ENCODE assay signal across 23 cellular contexts in genomic region chr4:34932591-34932990, GRCh38.
A peak's percentile ranks its signal among the peaks of the same experiment; 100 is the strongest.
DNase-seq lines count a peak whose midpoint lies in the region; ATAC-seq and TF ChIP-seq lines count a peak whose summit lies in the region.
"Had no signal": no experiment of that assay in that cellular context is flagged by ENCODE, and none has a peak within 500 bp of the region (broad histone marks: within the 10 kb centered on the region; RNA-seq: fewer than 3 reads in every experiment).

No MANE protein-coding gene starts in this region.

- H3K27ac Mint-ChIP-seq in MCF 10A (ENCODE audit: low read depth, unreplicated experiment): peak overlapping the region; percentile 32
- H3K27ac Mint-ChIP-seq: CD4-positive, CD25-positive, alpha-beta regulatory T cell; GM23338; HFFc6 had no signal

- 54% methylated on average over 5 of the region's 5 CpGs for WGBS in mammary epithelial cell (ENCODE audit: low coverage, missing lambda C conversion rate)

- DNase-seq in MCF 10A (ENCODE audit: unreplicated experiment) (peak; percentile 42), mammary epithelial cell (no peak), amniotic epithelial cell (ENCODE audit: low read depth) (peak; percentile 20), left lung (no peak), SJCRH30 (no peak), NCI-H2196 treated with DMSO at 0.1 percent for 48 hours (lab: John Stamatoyannopoulos, UW; ENCODE audit: unreplicated experiment) (no peak), Karpas-422 (no peak)
- DNase-seq: CD4-positive, CD25-positive, alpha-beta regulatory T cell; DMS153; DND-41; HFFc6; Kasumi-1; MG63; NCI-H1105 treated with DMSO at 0.1 percent for 48 hours; NCI-H2029; NCI-H526 treated with DMSO at 0.1 percent for 48 hours had no signal

- H3K36me3 Mint-ChIP-seq in MCF 10A (ENCODE audit: insufficient read depth, unreplicated experiment): no peaks in the 10 kb centered on the region
- H3K36me3 Mint-ChIP-seq: CD4-positive, CD25-positive, alpha-beta regulatory T cell had no signal

- H3K79me2 ChIP-seq in mammary epithelial cell (ENCODE audit: insufficient read depth, low read length) (no peaks in the 10 kb centered on the region), Karpas-422 (ENCODE audit: low read length) (no peaks in the 10 kb centered on the region)

- H3K36me3 ChIP-seq in mammary epithelial cell (ENCODE audit: insufficient read depth, low read length): no peaks in the 10 kb centered on the region
- no peaks in the 10 kb centered on the region for H3K36me3 ChIP-seq in left lung
- H3K36me3 ChIP-seq in SJCRH30: no peaks in the 10 kb centered on the region
- H3K36me3 ChIP-seq in Karpas-422 (ENCODE audit: insufficient read depth, low read length): no peaks in the 10 kb centered on the region
- H3K36me3 ChIP-seq: BLaER1, HAP-1, MG63 had no signal

- BruUV-seq in MCF 10A (replicated peaks; lab: Mats Ljungman, UMichigan) (no TSS peak), mammary epithelial cell (replicated peaks; lab: Mats Ljungman, UMichigan) (no TSS peak)

- H3K4me3 ChIP-seq in mammary epithelial cell (replicated peaks in 1 of 3; ENCODE audit: insufficient read depth in 1 of 3, low read depth in 2 of 3, low read length in 3 of 3): no peak overlapping the region
- no peak overlapping the region for H3K4me3 ChIP-seq in left lung
- no peak overlapping the region for H3K4me3 ChIP-seq in SJCRH30
- H3K4me3 ChIP-seq in Karpas-422 (ENCODE audit: low read length): no peak overlapping the region
- H3K4me3 ChIP-seq: BLaER1, GM23338, HAP-1, MG63 had no signal

- H3K4me1 ChIP-seq in mammary epithelial cell (ENCODE audit: insufficient read depth, low read length): no peaks in the 10 kb centered on the region
- no peaks in the 10 kb centered on the region for H3K4me1 ChIP-seq in left lung
- H3K4me1 ChIP-seq in SJCRH30: no peaks in the 10 kb centered on the region
- H3K4me1 ChIP-seq in Karpas-422 (ENCODE audit: low read length): no peaks in the 10 kb centered on the region
- H3K4me1 ChIP-seq: BLaER1, HAP-1 had no signal

- H3K4me2 ChIP-seq in mammary epithelial cell (ENCODE audit: insufficient read depth, low read depth, low read length) (no peak overlapping the region), Karpas-422 (ENCODE audit: low read depth, low read length, poor library complexity, severe bottlenecking) (no peak overlapping the region)
- H3K4me2 ChIP-seq: BLaER1, GM23338 had no signal

- POLR2A ChIA-PET in MCF 10A (lab: Yijun Ruan, JAX): no interaction called here

- intact Hi-C loops in MCF 10A (cut with micrococcal nuclease): no loop called here
- intact Hi-C loops in mammary epithelial cell (cut with micrococcal nuclease): no loop called here
- intact Hi-C loops in left lung (cut with DNase I): no loop called here

- H3K4me1 Mint-ChIP-seq in MCF 10A (ENCODE audit: insufficient read depth, unreplicated experiment): peaks cover 6% of the 10 kb centered on the region
- H3K4me1 Mint-ChIP-seq: CD4-positive, CD25-positive, alpha-beta regulatory T cell; GM23338 had no signal

- H3K27me3 ChIP-seq in mammary epithelial cell (ENCODE audit: insufficient read depth, low read length): no peaks in the 10 kb centered on the region
- no peaks in the 10 kb centered on the region for H3K27me3 ChIP-seq in left lung
- no peaks in the 10 kb centered on the region for H3K27me3 ChIP-seq in SJCRH30
- no peaks in the 10 kb centered on the region for H3K27me3 ChIP-seq in Karpas-422 (ENCODE audit: low read length)
- H3K27me3 ChIP-seq: BLaER1, MG63 had no signal

- peaks cover 4% of the 10 kb centered on the region for H3K9me3 ChIP-seq in mammary epithelial cell (replicated peaks; ENCODE audit: insufficient read depth, low read length)
- H3K9me3 ChIP-seq in left lung: no peaks in the 10 kb centered on the region
- no peaks in the 10 kb centered on the region for H3K9me3 ChIP-seq in SJCRH30 (replicated peaks)
- peaks cover 16% of the 10 kb centered on the region for H3K9me3 ChIP-seq in Karpas-422 (ENCODE audit: low read length)
- H3K9me3 ChIP-seq: BLaER1, HAP-1, MG63 had no signal

- CTCF ChIA-PET in MCF 10A (lab: Yijun Ruan, JAX): no interaction called here
- CTCF ChIA-PET in mammary epithelial cell (lab: Charles Lee; ENCODE audit: low non-redundant PET): no interaction called here

- no peak overlapping the region for H3K4me3 Mint-ChIP-seq in MCF 10A (ENCODE audit: unreplicated experiment)
- H3K4me3 Mint-ChIP-seq: CD4-positive, CD25-positive, alpha-beta regulatory T cell; GM23338; HFFc6 had no signal

- H3K9me3 Mint-ChIP-seq in MCF 10A (ENCODE audit: unreplicated experiment): no peaks in the 10 kb centered on the region

- H3K27ac ChIP-seq in mammary epithelial cell (ENCODE audit: insufficient read depth, low read depth, low read length) (no peak overlapping the region), left lung (no peak overlapping the region), SJCRH30 (no peak overlapping the region), Karpas-422 (ENCODE audit: low read length) (no peak overlapping the region)
- H3K27ac ChIP-seq: 22Rv1, BLaER1, HL-60 had no signal

- no peak overlapping the region for H2AFZ ChIP-seq in mammary epithelial cell (ENCODE audit: low read depth, low read length)
- no peak overlapping the region for H2AFZ ChIP-seq in Karpas-422 (ENCODE audit: low read length)
- H2AFZ ChIP-seq: GM23338 had no signal

- H3K27me3 Mint-ChIP-seq in MCF 10A (ENCODE audit: insufficient read depth, unreplicated experiment): no peaks in the 10 kb centered on the region
- H3K27me3 Mint-ChIP-seq: CD4-positive, CD25-positive, alpha-beta regulatory T cell had no signal

- H3K9ac ChIP-seq in mammary epithelial cell (ENCODE audit: insufficient read depth, low read length) (no peak overlapping the region), Karpas-422 (ENCODE audit: low read length) (no peak overlapping the region)
- H3K9ac ChIP-seq: BLaER1 had no signal

- peak; percentile 98 for ATAC-seq in left lung
- ATAC-seq: GM23338, Panc1, SK-N-SH treated with all-trans-retinoic acid at 6 μM for 48 hours had no signal

- no peaks in the 10 kb centered on the region for H3K9me2 ChIP-seq in Karpas-422 (replicated peaks; ENCODE audit: insufficient read depth, low read length)

- dilution Hi-C loops in mammary epithelial cell (cut with HindIII; ENCODE audit: low sequenced_read_pairs): no loop called here

- TF ChIP-seq CTCF in MCF 10A (IDR thresholded peaks at IDR 0.05; ENCODE audit: unreplicated experiment) (no peak), mammary epithelial cell (conservative IDR thresholded peaks at IDR 0.05 in 1 of 2, IDR thresholded peaks at IDR 0.05 in 1 of 2; ENCODE audit: extremely low read depth in 1 of 2, insufficient read depth in 1 of 2, low read depth in 1 of 2, low read length in 2 of 2) (no peak), left lung (IDR thresholded peaks at IDR 0.05) (no peak)

- in situ Hi-C loops in mammary epithelial cell (cut with MboI; ENCODE audit: low sequenced_read_pairs in 2 of 2): no loop called here

- H4K20me1 ChIP-seq in mammary epithelial cell (ENCODE audit: insufficient read depth, low read length): no peaks in the 10 kb centered on the region
- H4K20me1 ChIP-seq in Karpas-422 (ENCODE audit: insufficient read depth, low read depth, low read length): no peaks in the 10 kb centered on the region
- H4K20me1 ChIP-seq: BLaER1 had no signal

Comparison
In these comparisons a context has a peak if more than half of its experiments do, and no peak if none do; other contexts are left out.
1. DNase-seq: peak in MCF 10A (single experiment) and amniotic epithelial cell (single experiment); none in mammary epithelial cell (single experiment), left lung (0 of 2), SJCRH30 (0 of 2), NCI-H2196 treated with DMSO at 0.1 percent for 48 hours (single experiment) and Karpas-422 (single experiment).